11 cellular contexts compared by ENCODE assay signal in the genomic region with DNA sequence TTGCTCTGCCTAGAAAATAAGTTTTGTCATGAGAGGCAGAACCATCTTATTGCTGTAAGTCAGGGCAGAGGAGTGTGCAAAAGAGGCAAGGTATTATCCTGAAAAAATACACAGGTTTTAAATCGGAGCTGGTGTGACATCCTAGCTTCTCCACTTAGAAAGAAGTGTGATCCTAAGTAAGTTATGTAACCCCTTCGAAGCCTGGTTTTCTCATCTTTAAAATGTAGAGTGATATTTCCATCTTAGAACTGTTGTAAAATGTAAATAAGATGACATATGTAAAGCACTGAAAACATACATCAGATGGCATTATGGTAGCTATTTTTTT.
DNase-seq lines count a peak whose midpoint lies in the region; ATAC-seq and TF ChIP-seq lines count a peak whose summit lies in the region.
"Had no signal": no experiment of that assay in that cellular context is flagged by ENCODE, and none has a peak within 500 bp of the region (broad histone marks: within the 10 kb centered on the region; RNA-seq: fewer than 3 reads in every experiment).

No MANE protein-coding gene starts in this region.

- peaks cover 0 to 3% (median 0%) of the 10 kb centered on the region in 12 donors for H3K9me3 ChIP-seq in heart left ventricle
- peaks cover 21% of the 10 kb centered on the region for H3K9me3 ChIP-seq in endodermal cell (ENCODE audit: control insufficient read depth, low read length)
- H3K9me3 ChIP-seq in osteoblast (ENCODE audit: low read depth, low read length): no peaks in the 10 kb centered on the region
- H3K9me3 ChIP-seq: SJCRH30 had no signal

- no peak overlapping the region for H2AFZ ChIP-seq in osteoblast (ENCODE audit: low read length)

- intact Hi-C loops in heart left ventricle (cut with DNase I): loop anchor here in 4 of 10 donors (2.0 to 10.0 kb wide), 4 partner anchors 65 to 629 kb away; partner anchors contain the start of genes IER5 (in 2 of the 4) and STX6 (in 2 of the 4)
- intact Hi-C loops in Right ventricle myocardium inferior (cut with DNase I): loop anchor here (2.0 to 5.0 kb wide), 2 partner anchors 65 to 226 kb away; partner anchors contain the start of gene IER5

- no peaks in the 10 kb centered on the region for H3K79me2 ChIP-seq in osteoblast (ENCODE audit: insufficient read depth, low read length)

- H3K27me3 Mint-ChIP-seq in endodermal cell (ENCODE audit: insufficient read depth): peaks cover 2% of the 10 kb centered on the region
- H3K27me3 Mint-ChIP-seq: type B pancreatic cell had no signal

- H4K20me1 ChIP-seq in osteoblast (ENCODE audit: insufficient read depth, low read length): no peaks in the 10 kb centered on the region

- H3K4me1 Mint-ChIP-seq in endodermal cell: peaks cover 37% of the 10 kb centered on the region

- TF ChIP-seq POLR2A in heart left ventricle (IDR thresholded peaks at IDR 0.05): no peak

- H3K4me3 ChIP-seq in heart left ventricle: no peak overlapping the region
- H3K4me3 ChIP-seq in endodermal cell (ENCODE audit: low read length): no peak overlapping the region
- H3K4me3 ChIP-seq in osteoblast (ENCODE audit: insufficient read depth, low read length): no peak overlapping the region
- H3K4me3 ChIP-seq in urinary bladder (ENCODE audit: low read depth, low read length): no peak overlapping the region
- H3K4me3 ChIP-seq: SJCRH30 had no signal

- H3K27ac Mint-ChIP-seq in endodermal cell: peak overlapping the region; percentile 60
- H3K27ac Mint-ChIP-seq: type B pancreatic cell had no signal

- ATAC-seq in heart left ventricle (no peak), Right ventricle myocardium inferior (no peak), GM18861 (IDR thresholded peaks at IDR 0.05; ENCODE audit: unreplicated experiment) (no peak), HG03565 (IDR thresholded peaks at IDR 0.05; ENCODE audit: unreplicated experiment) (no peak)
- ATAC-seq: activated T-cell treated with anti-CD3 and anti-CD28 coated beads, Interleukin-2, amount 50 U/mL, for 4 hours had no signal

- H3K36me3 Mint-ChIP-seq in endodermal cell (ENCODE audit: low read depth): no peaks in the 10 kb centered on the region
- H3K36me3 Mint-ChIP-seq: type B pancreatic cell had no signal

- H3K4me1 ChIP-seq in heart left ventricle: peaks cover 14 to 54% (median 27%) of the 10 kb centered on the region in 12 donors
- H3K4me1 ChIP-seq in endodermal cell (ENCODE audit: control insufficient read depth, insufficient read depth, low read length): peaks cover 13% of the 10 kb centered on the region
- H3K4me1 ChIP-seq in osteoblast (ENCODE audit: insufficient read depth, low read length): peaks cover 18% of the 10 kb centered on the region
- H3K4me1 ChIP-seq in urinary bladder (ENCODE audit: insufficient read depth): peaks cover 3% of the 10 kb centered on the region

- H3K9me3 Mint-ChIP-seq in endodermal cell: peaks cover 16% of the 10 kb centered on the region
- H3K9me3 Mint-ChIP-seq: activated T-cell treated with anti-CD3 and anti-CD28 coated beads, Interleukin-2, amount 50 U/mL, for 4 hours; type B pancreatic cell had no signal

- peak overlapping the region; percentile 87 to 97 (median 93) for H3K27ac ChIP-seq in heart left ventricle
- no peak overlapping the region for H3K27ac ChIP-seq in endodermal cell (ENCODE audit: low read depth, low read length)
- no peak overlapping the region for H3K27ac ChIP-seq in osteoblast (ENCODE audit: low read depth, low read length)
- peak overlapping the region; percentile 3 for H3K27ac ChIP-seq in urinary bladder (ENCODE audit: low read depth)

- WGBS in heart left ventricle, 4 donors: 53 to 68% (median 60%) methylated on average over 2 of the region's 2 CpGs
- 71 to 98% methylated on average over 1 to 2 of the region's 2 CpGs for WGBS in endodermal cell (ENCODE audit: insufficient coverage in 1 of 2, insufficient read length in 1 of 2), 2 experiments
- WGBS in urinary bladder: 51% methylated on average over 2 of the region's 2 CpGs

- H3K27me3 ChIP-seq in heart left ventricle (no peaks in the 10 kb centered on the region), endodermal cell (ENCODE audit: control insufficient read depth, insufficient read depth, low read length, poor library complexity, severe bottlenecking) (no peaks in the 10 kb centered on the region), osteoblast (ENCODE audit: insufficient read depth, low read length) (no peaks in the 10 kb centered on the region)
- H3K27me3 ChIP-seq: SJCRH30 had no signal

- peak overlapping the region; percentile 74 for H3K4me2 ChIP-seq in osteoblast (ENCODE audit: insufficient read depth, low read length)

- H3K36me3 ChIP-seq in heart left ventricle (no peaks in the 10 kb centered on the region), endodermal cell (ENCODE audit: control insufficient read depth, insufficient read depth, low read length) (no peaks in the 10 kb centered on the region), osteoblast (ENCODE audit: insufficient read depth, low read length) (no peaks in the 10 kb centered on the region), urinary bladder (ENCODE audit: insufficient read depth) (no peaks in the 10 kb centered on the region)
- H3K36me3 ChIP-seq: SJCRH30 had no signal

- TF ChIP-seq CTCF in heart left ventricle (IDR thresholded peaks at IDR 0.05) (no peak), endodermal cell (conservative IDR thresholded peaks at IDR 0.05) (no peak), osteoblast (IDR thresholded peaks at IDR 0.05; ENCODE audit: extremely low read depth, low read depth, low read length) (no peak)

- H3K9ac ChIP-seq in endodermal cell (ENCODE audit: extremely low read depth, low read length, poor library complexity, severe bottlenecking): no peak overlapping the region

- DNase-seq in heart left ventricle (no peak), Right ventricle myocardium inferior (ENCODE audit: missing footprints) (no peak), endodermal cell (no peak), osteoblast (ENCODE audit: insufficient read length, low spot score, missing footprints) (no peak), NCI-H446 treated with DMSO at 0.1 percent for 48 hours (lab: John Stamatoyannopoulos, UW) (no peak)
- DNase-seq: activated T-cell treated with anti-CD3 and anti-CD28 coated beads, Interleukin-2, amount 50 U/mL, for 4 hours had no signal

- no peak overlapping the region for H3K4me3 Mint-ChIP-seq in endodermal cell
- H3K4me3 Mint-ChIP-seq: activated T-cell treated with anti-CD3 and anti-CD28 coated beads, Interleukin-2, amount 50 U/mL, for 4 hours; type B pancreatic cell had no signal

Comparison
In these comparisons a context has a peak if more than half of its experiments do, and no peak if none do; other contexts are left out.
1. H3K27ac ChIP-seq: peak in heart left ventricle (12 of 12) and urinary bladder (single experiment); none in endodermal cell (single experiment) and osteoblast (single experiment).